30 cellular contexts compared by ENCODE assay signal in the genomic region with DNA sequence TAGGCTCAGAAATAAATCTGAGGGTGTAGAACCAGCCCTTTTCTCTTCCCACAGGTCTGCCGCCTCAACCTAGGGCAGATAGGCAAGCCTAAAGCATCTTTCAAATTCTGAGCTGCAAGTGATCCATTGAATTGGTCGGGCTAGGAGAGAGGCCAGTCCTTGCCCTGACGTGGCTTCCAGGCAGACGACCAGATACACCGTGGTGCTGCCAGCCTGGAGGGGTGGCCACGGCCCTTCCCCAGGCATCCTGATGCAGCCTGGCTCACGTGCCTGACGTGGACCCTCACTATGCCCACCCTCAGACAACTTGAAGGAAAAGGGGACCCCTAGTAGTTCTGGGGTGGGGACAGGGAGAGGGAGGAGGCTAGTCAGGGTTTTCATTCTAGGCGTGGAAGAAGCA.
"Had no signal": no experiment of that assay in that cellular context is flagged by ENCODE, and none has a peak within 500 bp of the region (broad histone marks: within the 10 kb centered on the region; RNA-seq: fewer than 3 reads in every experiment).

No MANE protein-coding gene starts in this region.

- H3K4me1 Mint-ChIP-seq: activated CD4-positive, alpha-beta T cell treated with anti-CD3 and anti-CD28 coated beads for 36 hours; activated CD4-positive, alpha-beta T cell treated with anti-CD3 and anti-CD28 coated beads, Interleukin-2, amount 10 ng/mL, durations not matched to agents 7 days and 5 days; activated naive CD4-positive, alpha-beta T cell treated with anti-CD3 and anti-CD28 coated beads, Interleukin-2, amount 50 U/mL, for 24 hours; activated naive CD8-positive, alpha-beta T cell treated with anti-CD3 and anti-CD28 coated beads, Interleukin-2, amount 10 ng/mL, durations not matched to agents 7 days and 5 days; WTC11 had no signal

- H3K9me3 Mint-ChIP-seq: activated CD4-positive, alpha-beta T cell treated with anti-CD3 and anti-CD28 coated beads, Interleukin-2, amount 10 ng/mL, durations not matched to agents 7 days and 5 days; activated naive CD8-positive, alpha-beta T cell treated with anti-CD3 and anti-CD28 coated beads, Interleukin-2, amount 10 ng/mL, durations not matched to agents 7 days and 5 days; activated T-cell treated with anti-CD3 and anti-CD28 coated beads, Interleukin-2, amount 50 U/mL, for 24 hours; activated T-helper 2 cell treated with anti-CD3 and anti-CD28 coated beads, Interferon-gamma antibody, Interleukin-2, Interleukin-4, amounts not matched to agents 10 μg/mL and 5 μg/mL and 100 μg/mL, durations not matched to agents 14 hours and 24 hours and 36 hours; T-helper 1 cell treated with Interleukin-12 subunit alpha and Interleukin-12 subunit beta and Interleukin-4 antibody, amounts not matched to agents 30 μg/mL and 1 μg/mL, for 36 hours; T-helper 2 cell treated with Interferon-gamma antibody and Interleukin-4, amounts not matched to agents 5 μg/mL and 100 μg/mL, for 36 hours; WTC11 had no signal

- H3K36me3 Mint-ChIP-seq: activated naive CD4-positive, alpha-beta T cell treated with anti-CD3 and anti-CD28 coated beads, Interleukin-2, amount 50 U/mL, for 24 hours; activated naive CD8-positive, alpha-beta T cell treated with anti-CD3 and anti-CD28 coated beads, Interleukin-2, amount 10 ng/mL, durations not matched to agents 7 days and 5 days; WTC11 had no signal

- H3K9me3 ChIP-seq: ascending aorta had no signal

- H3K27me3 Mint-ChIP-seq: activated CD4-positive, alpha-beta T cell treated with anti-CD3 and anti-CD28 coated beads for 36 hours; activated CD4-positive, alpha-beta T cell treated with anti-CD3 and anti-CD28 coated beads, Interleukin-2, amount 10 ng/mL, durations not matched to agents 7 days and 5 days; activated naive CD4-positive, alpha-beta T cell treated with anti-CD3 and anti-CD28 coated beads, Interleukin-2, amount 50 U/mL, for 24 hours; activated naive CD8-positive, alpha-beta T cell treated with anti-CD3 and anti-CD28 coated beads, Interleukin-2, amount 10 ng/mL, durations not matched to agents 7 days and 5 days; activated T-cell treated with anti-CD3 and anti-CD28 coated beads, Interleukin-2, amount 50 U/mL, for 24 hours had no signal

- H3K4me1 ChIP-seq: ascending aorta had no signal

- H3K4me3 Mint-ChIP-seq: activated CD4-positive, alpha-beta T cell treated with anti-CD3 and anti-CD28 coated beads for 36 hours; activated CD4-positive, alpha-beta T cell treated with anti-CD3 and anti-CD28 coated beads, Interleukin-2, amount 10 ng/mL, durations not matched to agents 7 days and 5 days; activated CD8-positive, alpha-beta T cell treated with anti-CD3 and anti-CD28 coated beads, Interleukin-2, amount 10 ng/mL, durations not matched to agents 7 days and 5 days; activated naive CD4-positive, alpha-beta T cell treated with anti-CD3 and anti-CD28 coated beads, Interleukin-2, amount 50 U/mL, for 24 hours; activated naive CD8-positive, alpha-beta T cell treated with anti-CD3 and anti-CD28 coated beads, Interleukin-2, amount 10 ng/mL, durations not matched to agents 7 days and 5 days; activated T-cell treated with anti-CD3 and anti-CD28 coated beads, Interleukin-2, amount 50 U/mL, for 24 hours; T-helper 1 cell treated with Interleukin-12 subunit alpha and Interleukin-12 subunit beta and Interleukin-4 antibody, amounts not matched to agents 30 μg/mL and 1 μg/mL, for 36 hours; T-helper 2 cell treated with Interferon-gamma antibody and Interleukin-4, amounts not matched to agents 5 μg/mL and 100 μg/mL, for 36 hours; WTC11 had no signal

- H3K36me3 ChIP-seq: ascending aorta, cardiac muscle cell had no signal

- DNase-seq: activated CD4-positive, alpha-beta T cell treated with anti-CD3 and anti-CD28 coated beads for 36 hours; activated CD4-positive, alpha-beta T cell treated with anti-CD3 and anti-CD28 coated beads, Interleukin-2, amount 10 ng/mL, durations not matched to agents 7 days and 5 days; activated CD4-positive, alpha-beta T cell treated with anti-CD3 and anti-CD28 coated beads, Interleukin-2, amount 50 U/mL, for 48 hours; activated CD8-positive, alpha-beta T cell treated with anti-CD3 and anti-CD28 coated beads, Interleukin-2, amount 10 ng/mL, durations not matched to agents 7 days and 5 days; activated gamma-delta T cell; activated naive CD4-positive, alpha-beta T cell treated with Interleukin-2 at 50 U/mL for 16 hours; activated naive CD8-positive, alpha-beta T cell treated with anti-CD3 and anti-CD28 coated beads, Interleukin-2, amount 10 ng/mL, durations not matched to agents 7 days and 5 days; activated T-cell treated with anti-CD3 and anti-CD28 coated beads, Interleukin-2, amount 50 U/mL, for 24 hours; amygdala; IMR-90; NCI-H1105; NCI-H1417 treated with DMSO at 0.1 percent for 48 hours; NCI-H187 treated with DMSO at 0.1 percent for 48 hours; NCI-H2081; NCI-H2171 treated with DMSO at 0.1 percent for 48 hours; NCI-H2227 treated with DMSO at 0.1 percent for 48 hours; NCI-H446; NCI-H510A treated with DMSO at 0.1 percent for 48 hours; PC-3; SIG-M5; SW 1271 had no signal

- H3K27ac ChIP-seq: ascending aorta, cardiac muscle cell, RWPE1 had no signal

- H3K4me3 ChIP-seq: ascending aorta, cardiac muscle cell, K562 had no signal

- H3K27ac Mint-ChIP-seq: activated CD4-positive, alpha-beta T cell treated with anti-CD3 and anti-CD28 coated beads for 36 hours; activated CD4-positive, alpha-beta T cell treated with anti-CD3 and anti-CD28 coated beads, Interleukin-2, amount 10 ng/mL, durations not matched to agents 7 days and 5 days; activated CD8-positive, alpha-beta T cell treated with anti-CD3 and anti-CD28 coated beads, Interleukin-2, amount 10 ng/mL, durations not matched to agents 7 days and 5 days; activated naive CD4-positive, alpha-beta T cell treated with anti-CD3 and anti-CD28 coated beads, Interleukin-2, amount 50 U/mL, for 24 hours; activated naive CD8-positive, alpha-beta T cell treated with anti-CD3 and anti-CD28 coated beads, Interleukin-2, amount 10 ng/mL, durations not matched to agents 7 days and 5 days; activated T-cell treated with anti-CD3 and anti-CD28 coated beads, Interleukin-2, amount 50 U/mL, for 24 hours; activated T-helper 2 cell treated with anti-CD3 and anti-CD28 coated beads, Interferon-gamma antibody, Interleukin-2, Interleukin-4, amounts not matched to agents 10 μg/mL and 5 μg/mL and 100 μg/mL, durations not matched to agents 14 hours and 24 hours and 36 hours; T-helper 1 cell treated with Interleukin-12 subunit alpha and Interleukin-12 subunit beta and Interleukin-4 antibody, amounts not matched to agents 30 μg/mL and 1 μg/mL, for 36 hours; T-helper 2 cell treated with Interferon-gamma antibody and Interleukin-4, amounts not matched to agents 5 μg/mL and 100 μg/mL, for 36 hours; WTC11 had no signal

- H3K27me3 ChIP-seq: ascending aorta, cardiac muscle cell had no signal
